In genomic region chr5:177403194-177403825, GRCh38 we compare ENCODE assay signal across 7 cellular contexts. TPM values are rescaled to one million over a fixed set of nuclear protein-coding genes. Genes with fewer than 3 reads are reported as not detected.
DNase-seq lines count a peak whose midpoint lies in the region; ATAC-seq and TF ChIP-seq lines count a peak whose summit lies in the region.
"Had no signal": no experiment of that assay in that cellular context is flagged by ENCODE, and none has a peak within 500 bp of the region (broad histone marks: within the 10 kb centered on the region; RNA-seq: fewer than 3 reads in every experiment).

No MANE protein-coding gene starts in this region.

- peak overlapping the region in 1 of 2 donors; percentile 63 for H3K27ac Mint-ChIP-seq in stimulated activated naive CD8-positive, alpha-beta T cell treated with anti-CD3 and anti-CD28 coated beads, Interleukin-15, amount 100 ng/mL, for 72 hours

- ATAC-seq in HG02970 (IDR thresholded peaks at IDR 0.05; ENCODE audit: low FRiP score, unreplicated experiment) (peak; percentile 22), left lobe of liver (no peak)
- peak; percentile 52 for ATAC-seq in stimulated activated naive CD8-positive, alpha-beta T cell treated with anti-CD3 and anti-CD28 coated beads, Interleukin-15, amount 100 ng/mL, for 72 hours

- TF ChIP-seq CTCF in GM12875 (IDR thresholded peaks at IDR 0.05; ENCODE audit: borderline replicate concordance, insufficient read depth, low read depth, low read length) (peak; percentile 26; the same call in 1 of the 2 replicates), WI38 (IDR thresholded peaks at IDR 0.05; ENCODE audit: low read depth, low read length) (no peak)

- no peaks in the 10 kb centered on the region for H3K9me3 Mint-ChIP-seq in stimulated activated naive CD8-positive, alpha-beta T cell treated with anti-CD3 and anti-CD28 coated beads, Interleukin-15, amount 100 ng/mL, for 72 hours

- peak overlapping the region; percentile 70 for H3K4me3 ChIP-seq in GM12875 (ENCODE audit: low read depth, low read length)
- H3K4me3 ChIP-seq in WI38 (ENCODE audit: low read depth, low read length) = peak overlapping the region; percentile 65

- H3K27me3 Mint-ChIP-seq in stimulated activated naive CD8-positive, alpha-beta T cell treated with anti-CD3 and anti-CD28 coated beads, Interleukin-15, amount 100 ng/mL, for 72 hours = peaks cover 28% of the 10 kb centered on the region

- peaks cover 43% of the 10 kb centered on the region for H3K4me1 Mint-ChIP-seq in stimulated activated naive CD8-positive, alpha-beta T cell treated with anti-CD3 and anti-CD28 coated beads, Interleukin-15, amount 100 ng/mL, for 72 hours

- peak overlapping the region; percentile 89 to 93 for H3K4me3 Mint-ChIP-seq in stimulated activated naive CD8-positive, alpha-beta T cell treated with anti-CD3 and anti-CD28 coated beads, Interleukin-15, amount 100 ng/mL, for 72 hours

- DNase-seq in glomerular visceral epithelial cell (ENCODE audit: extremely low spot score) (peak; percentile 20), left lobe of liver (ENCODE audit: low spot score) (no peak)
- peak in 1 of 2 donors; percentile 68 for DNase-seq in stimulated activated naive CD8-positive, alpha-beta T cell treated with anti-CD3 and anti-CD28 coated beads, Interleukin-15, amount 100 ng/mL, for 72 hours

RNA-seq across cellular contexts. Expression of gene PFN3, which starts 2.8 kb away (rescaled TPM):
- not detected for total RNA-seq in left lobe of liver
- total RNA-seq: glomerular endothelial cell had no signal

RNA-seq across cellular contexts. Expression of gene F12, which starts 6.1 kb away (rescaled TPM):
- 292 TPM for total RNA-seq in left lobe of liver

RNA-seq across cellular contexts. Expression of gene SLC34A1, which starts 19.1 kb away (rescaled TPM):
- total RNA-seq in left lobe of liver = 3.0 TPM
- total RNA-seq: glomerular endothelial cell had no signal

RNA-seq across cellular contexts. Expression of gene GRK6, which starts 23.2 kb away (rescaled TPM):
- 9.8 TPM for total RNA-seq in left lobe of liver

RNA-seq across cellular contexts. Expression of gene PRR7, which starts 43.3 kb away (rescaled TPM):
- 0.63 TPM for total RNA-seq in left lobe of liver
